ENCODE assay signal across 1 cellular context in genomic region chr10:95260909-95261552, GRCh38.
TF ChIP-seq lines count a peak whose summit lies in the region.

No MANE protein-coding gene starts in this region.

TF ChIP-seq in WTC11, 78 proteins besides CTCF, POLR2A, EP300 and RAD21 (continued from another document):
- TF ChIP-seq MAX (CRISPR knock-in tag; IDR thresholded peaks at IDR 0.05): no peak
- TF ChIP-seq EMX1 (CRISPR knock-in tag; IDR thresholded peaks at IDR 0.05): no peak
- no peak for TF ChIP-seq IRF1 (CRISPR knock-in tag; IDR thresholded peaks at IDR 0.05)
- no peak for TF ChIP-seq ATF2 (CRISPR knock-in tag; IDR thresholded peaks at IDR 0.05; ENCODE audit: borderline replicate concordance, low read depth)
- no peak for TF ChIP-seq ELF4 (CRISPR knock-in tag; IDR thresholded peaks at IDR 0.05; ENCODE audit: low read depth)
- no peak for TF ChIP-seq PREB (CRISPR knock-in tag; IDR thresholded peaks at IDR 0.05; ENCODE audit: borderline replicate concordance)
- TF ChIP-seq ZNF425 (CRISPR knock-in tag; conservative IDR thresholded peaks at IDR 0.05): no peak
- TF ChIP-seq GABPB1 (CRISPR knock-in tag; IDR thresholded peaks at IDR 0.05): no peak
- TF ChIP-seq USF1 (CRISPR knock-in tag; IDR thresholded peaks at IDR 0.05): no peak
- TF ChIP-seq CDX4 (CRISPR knock-in tag; IDR thresholded peaks at IDR 0.05; ENCODE audit: borderline replicate concordance): no peak
